In genomic region chr15:84987949-84988624, GRCh38 we compare ENCODE assay signal across 19 cellular contexts. TPM values are rescaled to one million over a fixed set of nuclear protein-coding genes. Genes with fewer than 3 reads are reported as not detected.
DNase-seq lines count a peak whose midpoint lies in the region; ATAC-seq and FAIRE-seq lines count a peak whose summit lies in the region.
"Had no signal": no experiment of that assay in that cellular context is flagged by ENCODE, and none has a peak within 500 bp of the region (broad histone marks: within the 10 kb centered on the region; RNA-seq: fewer than 3 reads in every experiment).

No MANE protein-coding gene starts in this region.

- peak overlapping the region; percentile 64 for H3K4me2 ChIP-seq in BLaER1

- peak; percentile 77 for FAIRE-seq in GM18507 (lab: Jason Lieb, UNC)
- FAIRE-seq: HTR-8/SVneo had no signal

- H3K9me3 ChIP-seq in BLaER1: no peaks in the 10 kb centered on the region
- H3K9me3 ChIP-seq: right atrium auricular region had no signal

- no peaks in the 10 kb centered on the region for H3K36me3 ChIP-seq in BLaER1
- H3K36me3 ChIP-seq: right atrium auricular region had no signal

- H3K27ac Mint-ChIP-seq in activated naive CD8-positive, alpha-beta T cell: peak overlapping the region; percentile 76
- H3K27ac Mint-ChIP-seq: brain had no signal

- peak overlapping the region; percentile 7; the same call in 1 of the 2 replicates for H3K27ac ChIP-seq in BLaER1
- H3K27ac ChIP-seq: foreskin keratinocyte, right atrium auricular region had no signal

- peaks cover 61% of the 10 kb centered on the region for H3K4me1 ChIP-seq in BLaER1

- H3K4me3 ChIP-seq in BLaER1: no peak overlapping the region
- H3K4me3 ChIP-seq: right atrium auricular region had no signal

- H4K20me1 ChIP-seq in BLaER1: peaks cover 31% of the 10 kb centered on the region

- peak; percentile 51 for ATAC-seq in HG03095 (IDR thresholded peaks at IDR 0.05; ENCODE audit: unreplicated experiment)
- no peak for ATAC-seq in GM18870 (IDR thresholded peaks at IDR 0.05; ENCODE audit: unreplicated experiment)
- no peak for ATAC-seq in Right ventricle myocardium superior (ENCODE audit: poor library complexity)
- no peak for ATAC-seq in GM19397 (IDR thresholded peaks at IDR 0.05; ENCODE audit: unreplicated experiment)

- peaks cover 2% of the 10 kb centered on the region for H3K36me3 Mint-ChIP-seq in activated naive CD8-positive, alpha-beta T cell
- H3K36me3 Mint-ChIP-seq: brain, immature natural killer cell had no signal

- DNase-seq in GM18507 (ENCODE audit: extremely low spot score, insufficient read length, low read depth): no peak
- DNase-seq in Right ventricle myocardium superior: no peak
- DNase-seq in NCI-H82 treated with DMSO at 0.1 percent for 48 hours (lab: John Stamatoyannopoulos, UW; ENCODE audit: unreplicated experiment): no peak
- DNase-seq: C1 segment of cervical spinal cord; effector CD4-positive, alpha-beta T cell; immature natural killer cell; NCI-H1092 treated with DMSO at 0.1 percent for 48 hours; NCI-H524 treated with DMSO at 0.1 percent for 48 hours; SIG-M5; stimulated activated CD4-positive, alpha-beta T cell treated with anti-CD3 and anti-CD28 coated beads, Interleukin-4, amount 100 ng/mL, for 1 hour had no signal

- no peak overlapping the region for H3K9ac ChIP-seq in BLaER1

- peak overlapping the region; percentile 62 for H3K4me3 Mint-ChIP-seq in activated naive CD8-positive, alpha-beta T cell
- H3K4me3 Mint-ChIP-seq: immature natural killer cell had no signal

- H3K27me3 ChIP-seq in BLaER1: peaks cover 17% of the 10 kb centered on the region
- H3K27me3 ChIP-seq: foreskin keratinocyte, right atrium auricular region had no signal

- no peaks in the 10 kb centered on the region for H3K9me3 Mint-ChIP-seq in activated naive CD8-positive, alpha-beta T cell (ENCODE audit: low read depth)
- H3K9me3 Mint-ChIP-seq: immature natural killer cell had no signal

- peaks cover 88% of the 10 kb centered on the region for H3K4me1 Mint-ChIP-seq in activated naive CD8-positive, alpha-beta T cell (ENCODE audit: low read depth)

- no peaks in the 10 kb centered on the region for H3K27me3 Mint-ChIP-seq in activated naive CD8-positive, alpha-beta T cell

- intact Hi-C loops in Right ventricle myocardium superior (cut with DNase I): no loop called here

RNA-seq across cellular contexts. Expression of gene PDE8A, which starts 6.4 kb away (rescaled TPM):
- 13.5 TPM for total RNA-seq in Right ventricle myocardium superior
